ENCODE assay signal across 8 cellular contexts in genomic region chr17:7684856-7685532, GRCh38. TPM values are rescaled to one million over a fixed set of nuclear protein-coding genes. Genes with fewer than 3 reads are reported as not detected.
DNase-seq lines count a peak whose midpoint lies in the region; ATAC-seq and TF ChIP-seq lines count a peak whose summit lies in the region.

No MANE protein-coding gene starts in this region.

- peaks cover 28 to 29% of the 10 kb centered on the region in 2 donors for H3K4me1 ChIP-seq in naive thymus-derived CD4-positive, alpha-beta T cell (ENCODE audit: control insufficient read depth in 2 of 2, insufficient read depth in 2 of 2, low read length in 2 of 2)

- no peaks in the 10 kb centered on the region for H3K27me3 Mint-ChIP-seq in naive thymus-derived CD4-positive, alpha-beta T cell

- TF ChIP-seq CTCF in LNCaP clone FGC (IDR thresholded peaks at IDR 0.05; ENCODE audit: control insufficient read depth, extremely low read depth, insufficient read depth), result no peak
- no peak for TF ChIP-seq CTCF in choroid plexus epithelial cell (conservative IDR thresholded peaks at IDR 0.05; ENCODE audit: low read depth, low read length)

- H3K36me3 ChIP-seq in naive thymus-derived CD4-positive, alpha-beta T cell (ENCODE audit: control insufficient read depth in 2 of 3, insufficient read depth in 3 of 3, low read length in 3 of 3), result peaks cover 0 to 11% (median 0%) of the 10 kb centered on the region in 3 experiments

- peak overlapping the region; percentile 95 to 99 (median 97) for H3K4me3 Mint-ChIP-seq in naive thymus-derived CD4-positive, alpha-beta T cell

- peak overlapping the region; percentile 96 for H3K27ac ChIP-seq in naive thymus-derived CD4-positive, alpha-beta T cell (ENCODE audit: low read depth, low read length)

- H3K4me3 ChIP-seq in LNCaP clone FGC (ENCODE audit: low read depth, low read length), result peak overlapping the region; percentile 95
- H3K4me3 ChIP-seq in choroid plexus epithelial cell (ENCODE audit: low read depth, low read length), result peak overlapping the region; percentile 96
- H3K4me3 ChIP-seq in naive thymus-derived CD4-positive, alpha-beta T cell (ENCODE audit: low read length), result peak overlapping the region; percentile 96

- H3K9me3 ChIP-seq in naive thymus-derived CD4-positive, alpha-beta T cell (ENCODE audit: control insufficient read depth in 2 of 3, low read length in 3 of 3), result no peaks in the 10 kb centered on the region

- peaks cover 0 to 9% (median 0%) of the 10 kb centered on the region in 11 donors for H3K9me3 Mint-ChIP-seq in naive thymus-derived CD4-positive, alpha-beta T cell

- H3K4me1 Mint-ChIP-seq in naive thymus-derived CD4-positive, alpha-beta T cell, result peaks cover 31 to 51% (median 43%) of the 10 kb centered on the region in 7 donors

- H3K36me3 Mint-ChIP-seq in naive thymus-derived CD4-positive, alpha-beta T cell, result peaks cover 0 to 22% (median 3%) of the 10 kb centered on the region in 5 donors

- intact Hi-C loops in naive thymus-derived CD4-positive, alpha-beta T cell (cut with micrococcal nuclease), result loop anchor here (5.0 to 10.0 kb wide), 10 partner anchors 250 to 1033 kb away; partner anchors contain the start of genes CTC1 (in 2 of the 2), PFAS (in 2 of the 2), BORCS6 (in 1 of the 2) and C17orf100 (in 1 of the 2)

- no peaks in the 10 kb centered on the region for H3K27me3 ChIP-seq in naive thymus-derived CD4-positive, alpha-beta T cell (ENCODE audit: control insufficient read depth in 2 of 2, insufficient read depth in 2 of 2, low read length in 2 of 2)

- CTCF ChIA-PET in naive thymus-derived CD4-positive, alpha-beta T cell (lab: Charles Lee), result interaction anchor here (0.6 to 1.7 kb wide), 3 partner anchors 77 to 1306 kb away, joined by 3 read pairs; partner anchors contain the start of gene NAA38

- H3K27ac Mint-ChIP-seq in naive thymus-derived CD4-positive, alpha-beta T cell, result peak overlapping the region; percentile 99 to 100 (median 100)

- POLR2A ChIA-PET in naive thymus-derived CD4-positive, alpha-beta T cell (lab: Charles Lee), result interaction anchor here (0.7 to 6.5 kb wide), 19 partner anchors 11 to 691 kb away, joined by 3 to 101 read pairs (median 29); partner anchors contain the start of genes ATP1B2, EFNB3, FXR2 and KRABD2

- no peak for ATAC-seq in naive thymus-derived CD4-positive, alpha-beta T cell
- no peak for ATAC-seq in HG03108 (IDR thresholded peaks at IDR 0.05; ENCODE audit: unreplicated experiment)

- peak; percentile 1 for DNase-seq in AG08396 (ENCODE audit: low spot score)
- no peak for DNase-seq in LNCaP clone FGC (ENCODE audit: low read depth)
- no peak for DNase-seq in choroid plexus epithelial cell (ENCODE audit: low read depth)
- DNase-seq in naive thymus-derived CD4-positive, alpha-beta T cell, result no peak
- DNase-seq in NCI-H1092 (lab: John Stamatoyannopoulos, UW), result no peak
- no peak for DNase-seq in NCI-H82 treated with DMSO at 0.1 percent for 48 hours (lab: John Stamatoyannopoulos, UW; ENCODE audit: unreplicated experiment)
- DNase-seq in mesenteric fat pad (ENCODE audit: low spot score), result no peak

RNA-seq across cellular contexts. Expression of gene TP53, which starts 2.3 kb away (rescaled TPM):
- total RNA-seq in naive thymus-derived CD4-positive, alpha-beta T cell, result 100 to 1,000 TPM in 3 of 5 experiments, 10 to 100 TPM in 2; 57.9 to 226 (median 104) TPM
- 10 to 100 TPM; 30.9 to 32.5 TPM for polyA plus RNA-seq in naive thymus-derived CD4-positive, alpha-beta T cell
- total RNA-seq in mesenteric fat pad, result 42.3 TPM

RNA-seq across cellular contexts. Expression of gene WRAP53, which starts 3.3 kb away (rescaled TPM):
- total RNA-seq in naive thymus-derived CD4-positive, alpha-beta T cell, result 10 to 100 TPM in 2 of 5 experiments, 1 to 10 TPM in 3; 6.7 to 21.1 (median 9.6) TPM
- 10 to 100 TPM in 1 of 2 donors, 1 to 10 TPM in 1; 9.6 to 18.9 TPM for polyA plus RNA-seq in naive thymus-derived CD4-positive, alpha-beta T cell
- 4.9 TPM for total RNA-seq in mesenteric fat pad

RNA-seq across cellular contexts. Expression of gene EFNB3, which starts 20.0 kb away (rescaled TPM):
- not detected for total RNA-seq in naive thymus-derived CD4-positive, alpha-beta T cell
- polyA plus RNA-seq in naive thymus-derived CD4-positive, alpha-beta T cell, result not detected
- 0.58 TPM for total RNA-seq in mesenteric fat pad

RNA-seq across cellular contexts. Expression of gene DNAH2, which starts 32.5 kb away (rescaled TPM):
- total RNA-seq in naive thymus-derived CD4-positive, alpha-beta T cell, result under 1 TPM in 1 of 5 experiments, not detected in 4; 0.03 TPM
- polyA plus RNA-seq in naive thymus-derived CD4-positive, alpha-beta T cell, result not detected
- total RNA-seq in mesenteric fat pad, result 0.26 TPM

RNA-seq across cellular contexts. Expression of gene ATP1B2, which starts 34.3 kb away (rescaled TPM):
- total RNA-seq in naive thymus-derived CD4-positive, alpha-beta T cell, result 1 to 10 TPM in 1 of 5 experiments, under 1 TPM in 4; 0.12 to 1.1 (median 0.29) TPM
- not detected for polyA plus RNA-seq in naive thymus-derived CD4-positive, alpha-beta T cell
- total RNA-seq in mesenteric fat pad, result 1.4 TPM
